13 cellular contexts compared by ENCODE assay signal in the genomic region with DNA sequence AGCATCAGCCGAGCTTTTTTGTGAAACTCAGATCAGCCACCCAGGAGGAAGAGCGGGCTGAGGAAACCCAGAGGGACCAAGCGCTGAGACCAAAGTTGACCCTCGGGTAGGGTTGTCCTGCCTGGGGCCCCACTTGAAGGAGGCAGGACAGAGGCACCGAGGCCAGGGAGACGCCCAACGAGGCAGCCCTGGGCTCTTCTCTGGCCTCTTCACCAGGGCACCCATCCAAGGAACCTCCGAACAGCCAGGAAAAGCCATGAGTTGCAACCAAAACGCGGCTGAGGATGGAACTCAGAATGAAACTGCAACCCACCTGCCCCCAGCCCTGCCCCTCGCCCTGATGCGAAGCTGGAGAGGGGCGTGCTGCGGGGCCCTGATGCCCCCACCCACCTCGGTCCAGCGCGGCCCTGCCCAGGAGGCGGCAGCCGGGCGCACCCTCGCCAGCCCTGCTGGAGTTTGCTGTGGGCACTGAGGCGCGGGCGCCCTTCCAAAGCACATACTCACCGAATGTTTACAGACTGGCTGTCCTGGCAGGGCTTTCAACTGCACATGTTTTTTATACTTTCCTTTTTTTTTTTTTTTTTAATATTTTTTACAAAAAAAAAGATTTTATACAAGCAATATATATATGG. TPM values are rescaled to one million over a fixed set of nuclear protein-coding genes. Genes with fewer than 3 reads are reported as not detected.
A peak's percentile ranks its signal among the peaks of the same experiment; 100 is the strongest.
DNase-seq lines count a peak whose midpoint lies in the region; ATAC-seq and TF ChIP-seq lines count a peak whose summit lies in the region.
"Had no signal": no experiment of that assay in that cellular context is flagged by ENCODE, and none has a peak within 500 bp of the region (broad histone marks: within the 10 kb centered on the region; RNA-seq: fewer than 3 reads in every experiment).

No MANE protein-coding gene starts in this region.

- H3K4me1 ChIP-seq in DOHH2 (ENCODE audit: control insufficient read depth, low read length) = peaks cover 88% of the 10 kb centered on the region
- H3K4me1 ChIP-seq in fibroblast of lung (ENCODE audit: control insufficient read depth, extremely low read depth, insufficient read depth, low read length) = no peaks in the 10 kb centered on the region
- peaks cover 28 to 30% of the 10 kb centered on the region in 2 donors for H3K4me1 ChIP-seq in gastrocnemius medialis

- DNase-seq in NCI-H446 (lab: John Stamatoyannopoulos, UW) (peak; percentile 9 to 54), fibroblast of lung (ENCODE audit: low read depth in 2 of 2) (no peak), gastrocnemius medialis (no peak), SIG-M5 (lab: John Stamatoyannopoulos, UW) (no peak), GM10248 (ENCODE audit: extremely low spot score) (no peak)
- DNase-seq in activated T-helper 1 cell treated with anti-CD3 and anti-CD28 coated beads, Interleukin-12 subunit alpha, Interleukin-12 subunit beta, Interleukin-2, Interleukin-4 antibody, amounts not matched to agents 30 ng/mL and 10 ng/mL and 1 ng/mL, durations not matched to agents 14 hours and 24 hours and 36 hours (ENCODE audit: low spot score) = no peak
- DNase-seq: activated CD4-positive, alpha-beta T cell treated with anti-CD3 and anti-CD28 coated beads for 1 hour; brain microvascular endothelial cell; NCI-H510A had no signal

- intact Hi-C loops in gastrocnemius medialis (cut with DNase I; ENCODE audit: low total_unique reads) = no loop called here
- intact Hi-C loops in activated T-helper 1 cell treated with anti-CD3 and anti-CD28 coated beads, Interleukin-12 subunit alpha, Interleukin-12 subunit beta, Interleukin-2, Interleukin-4 antibody, amounts not matched to agents 30 ng/mL and 10 ng/mL and 1 ng/mL, durations not matched to agents 14 hours and 24 hours and 36 hours (cut with micrococcal nuclease) = no loop called here

- no peak overlapping the region for H3K4me3 Mint-ChIP-seq in activated T-helper 1 cell treated with anti-CD3 and anti-CD28 coated beads, Interleukin-12 subunit alpha, Interleukin-12 subunit beta, Interleukin-2, Interleukin-4 antibody, amounts not matched to agents 30 ng/mL and 10 ng/mL and 1 ng/mL, durations not matched to agents 14 hours and 24 hours and 36 hours

- H3K27me3 Mint-ChIP-seq in activated T-helper 1 cell treated with anti-CD3 and anti-CD28 coated beads, Interleukin-12 subunit alpha, Interleukin-12 subunit beta, Interleukin-2, Interleukin-4 antibody, amounts not matched to agents 30 ng/mL and 10 ng/mL and 1 ng/mL, durations not matched to agents 14 hours and 24 hours and 36 hours (ENCODE audit: insufficient read depth) = no peaks in the 10 kb centered on the region

- peaks cover 3% of the 10 kb centered on the region for H3K36me3 Mint-ChIP-seq in activated T-helper 1 cell treated with anti-CD3 and anti-CD28 coated beads, Interleukin-12 subunit alpha, Interleukin-12 subunit beta, Interleukin-2, Interleukin-4 antibody, amounts not matched to agents 30 ng/mL and 10 ng/mL and 1 ng/mL, durations not matched to agents 14 hours and 24 hours and 36 hours (ENCODE audit: low read depth)

- H3K27ac ChIP-seq in DOHH2 (ENCODE audit: low read depth, low read length) (peak overlapping the region; percentile 78), fibroblast of lung (ENCODE audit: insufficient read depth, low read length) (no peak overlapping the region), gastrocnemius medialis (peak overlapping the region; percentile 24 to 87 (median 77))
- H3K27ac ChIP-seq: brain microvascular endothelial cell had no signal

- H4K20me1 ChIP-seq in DOHH2 (ENCODE audit: control insufficient read depth, insufficient read depth, low read depth, low read length) = no peaks in the 10 kb centered on the region
- H4K20me1 ChIP-seq in fibroblast of lung (ENCODE audit: control insufficient read depth, extremely low read depth, insufficient read depth, low read length) = no peaks in the 10 kb centered on the region

- CTCF ChIA-PET in GM10248 (lab: Yijun Ruan, JAX) = interaction anchor here (1.0 to 1.8 kb wide), 4 partner anchors 8 to 19 kb away, joined by 3 to 9 read pairs (median 4); no protein-coding TSS in a partner anchor

- no peaks in the 10 kb centered on the region for H3K9me2 ChIP-seq in DOHH2 (replicated peaks; ENCODE audit: control insufficient read depth, low read length)

- ATAC-seq in gastrocnemius medialis (no peak), HG02970 (IDR thresholded peaks at IDR 0.05; ENCODE audit: low FRiP score, unreplicated experiment) (no peak)

- no peaks in the 10 kb centered on the region for H3K9me3 ChIP-seq in DOHH2 (ENCODE audit: control insufficient read depth, insufficient read depth, low read length)
- H3K9me3 ChIP-seq in fibroblast of lung (ENCODE audit: control insufficient read depth, insufficient read depth, low read depth, low read length) = no peaks in the 10 kb centered on the region
- no peaks in the 10 kb centered on the region for H3K9me3 ChIP-seq in gastrocnemius medialis

- in situ Hi-C loops in gastrocnemius medialis (cut with MboI; ENCODE audit: low sequenced_read_pairs in 4 of 4) = no loop called here

- no peak overlapping the region for H2AFZ ChIP-seq in fibroblast of lung (ENCODE audit: low read length)

- H3K9me3 Mint-ChIP-seq in activated T-helper 1 cell treated with anti-CD3 and anti-CD28 coated beads, Interleukin-12 subunit alpha, Interleukin-12 subunit beta, Interleukin-2, Interleukin-4 antibody, amounts not matched to agents 30 ng/mL and 10 ng/mL and 1 ng/mL, durations not matched to agents 14 hours and 24 hours and 36 hours = no peaks in the 10 kb centered on the region

- H3K79me2 ChIP-seq in DOHH2 (ENCODE audit: control insufficient read depth, low read length) (no peaks in the 10 kb centered on the region), fibroblast of lung (ENCODE audit: control insufficient read depth, insufficient read depth, low read length) (no peaks in the 10 kb centered on the region)

- H3K4me3 ChIP-seq in DOHH2 (ENCODE audit: low read length) (peak overlapping the region; percentile 61), fibroblast of lung (replicated peaks in 1 of 4; ENCODE audit: control extremely low read depth in 1 of 4, insufficient read depth in 1 of 4, low read depth in 3 of 4, low read length in 4 of 4) (no peak overlapping the region), gastrocnemius medialis (no peak overlapping the region)
- H3K4me3 ChIP-seq: smooth muscle cell had no signal

- no peaks in the 10 kb centered on the region for H3K27me3 ChIP-seq in DOHH2 (ENCODE audit: control insufficient read depth, low read length)
- H3K27me3 ChIP-seq in fibroblast of lung (ENCODE audit: control insufficient read depth, insufficient read depth, low read length) = no peaks in the 10 kb centered on the region
- no peaks in the 10 kb centered on the region for H3K27me3 ChIP-seq in gastrocnemius medialis
- H3K27me3 ChIP-seq: brain microvascular endothelial cell had no signal

- H3K9ac ChIP-seq in fibroblast of lung (ENCODE audit: insufficient read depth, low read length) = no peak overlapping the region

- H3K4me1 Mint-ChIP-seq in activated T-helper 1 cell treated with anti-CD3 and anti-CD28 coated beads, Interleukin-12 subunit alpha, Interleukin-12 subunit beta, Interleukin-2, Interleukin-4 antibody, amounts not matched to agents 30 ng/mL and 10 ng/mL and 1 ng/mL, durations not matched to agents 14 hours and 24 hours and 36 hours (ENCODE audit: low read depth) = peaks cover 12% of the 10 kb centered on the region

- POLR2A ChIA-PET in GM10248 (lab: Yijun Ruan, JAX) = no interaction called here

- no peak overlapping the region for H3K27ac Mint-ChIP-seq in activated T-helper 1 cell treated with anti-CD3 and anti-CD28 coated beads, Interleukin-12 subunit alpha, Interleukin-12 subunit beta, Interleukin-2, Interleukin-4 antibody, amounts not matched to agents 30 ng/mL and 10 ng/mL and 1 ng/mL, durations not matched to agents 14 hours and 24 hours and 36 hours

- TF ChIP-seq CTCF in DOHH2 (IDR thresholded peaks at IDR 0.05; ENCODE audit: low read depth, low read length, poor library complexity, severe bottlenecking) (no peak), fibroblast of lung (conservative IDR thresholded peaks at IDR 0.05 in 1 of 2, IDR thresholded peaks at IDR 0.05 in 1 of 2; ENCODE audit: low read depth in 1 of 2, low read length in 2 of 2) (no peak), gastrocnemius medialis (IDR thresholded peaks at IDR 0.05 in 4 of 5, conservative IDR thresholded peaks at IDR 0.05 in 1 of 5) (no peak), GM10248 (IDR thresholded peaks at IDR 0.05; ENCODE audit: control extremely low read depth, extremely low read depth, low read depth, missing control alignments) (no peak)

- TF ChIP-seq POLR2A in gastrocnemius medialis (IDR thresholded peaks at IDR 0.05) = no peak

- H3F3A ChIP-seq in DOHH2 (ENCODE audit: control insufficient read depth, insufficient read depth) = peaks cover 17% of the 10 kb centered on the region

- H3K36me3 ChIP-seq in DOHH2 (ENCODE audit: control insufficient read depth, low read length) (peaks cover 11% of the 10 kb centered on the region), fibroblast of lung (ENCODE audit: control insufficient read depth, insufficient read depth, low read length) (peaks cover 20% of the 10 kb centered on the region), gastrocnemius medialis (peaks cover 0 to 46% of the 10 kb centered on the region in 2 donors)

- H3K4me2 ChIP-seq in DOHH2 (ENCODE audit: low read length) (peak overlapping the region; percentile 67), fibroblast of lung (ENCODE audit: extremely low read depth, insufficient read depth, low read length) (peak overlapping the region; percentile 44)
- H3K4me2 ChIP-seq: smooth muscle cell had no signal

RNA-seq across cellular contexts. Expression of a gene that starts 41.9 kb away (rescaled TPM):
- 86.3 and 95.3 TPM in 2 replicates for total RNA-seq in fibroblast of lung
- polyA plus RNA-seq in fibroblast of lung = 32.4 and 40.8 TPM in 2 replicates
- 34.5 and 39.1 TPM in 2 replicates for polyA plus RNA-seq in fibroblast of lung (2012)
- 8.0 and 9.8 TPM in 2 replicates for polyA minus RNA-seq in fibroblast of lung (ENCODE audit: low replicate concordance)
- 10 to 100 TPM; 17.3 to 80.2 (median 31.7) TPM for total RNA-seq in gastrocnemius medialis
- total RNA-seq in activated T-helper 1 cell treated with anti-CD3 and anti-CD28 coated beads, Interleukin-12 subunit alpha, Interleukin-12 subunit beta, Interleukin-2, Interleukin-4 antibody, amounts not matched to agents 30 ng/mL and 10 ng/mL and 1 ng/mL, durations not matched to agents 14 hours and 24 hours and 36 hours = 1.8 and 2.0 TPM in 2 replicates

RNA-seq across cellular contexts. Expression of a gene that starts 52.5 kb away (rescaled TPM):
- total RNA-seq in fibroblast of lung (0.50 and 0.51 TPM in 2 replicates), gastrocnemius medialis (1 to 10 TPM in 2 of 4 donors, under 1 TPM in 2; 0.36 to 5.2 (median 1.1) TPM)
- polyA plus RNA-seq in fibroblast of lung = 0.21 TPM in 1 of 2 replicates, not detected in the other
- 0.23 TPM in 1 of 2 replicates, not detected in the other for polyA plus RNA-seq in fibroblast of lung (2012)
- polyA minus RNA-seq in fibroblast of lung (ENCODE audit: low replicate concordance) = not detected in 2 replicates
- 213 and 214 TPM in 2 replicates for total RNA-seq in activated T-helper 1 cell treated with anti-CD3 and anti-CD28 coated beads, Interleukin-12 subunit alpha, Interleukin-12 subunit beta, Interleukin-2, Interleukin-4 antibody, amounts not matched to agents 30 ng/mL and 10 ng/mL and 1 ng/mL, durations not matched to agents 14 hours and 24 hours and 36 hours
- total RNA-seq: endothelial cell of umbilical vein, smooth muscle cell had no signal
- polyA plus RNA-seq: endothelial cell of umbilical vein, smooth muscle cell had no signal

Comparison
In these comparisons a context has a peak if more than half of its experiments do, and no peak if none do; other contexts are left out.
1. DNase-seq: peak in NCI-H446 (2 of 2); none in fibroblast of lung (0 of 2), gastrocnemius medialis (0 of 2), activated T-helper 1 cell treated with anti-CD3 and anti-CD28 coated beads, Interleukin-12 subunit alpha, Interleukin-12 subunit beta, Interleukin-2, Interleukin-4 antibody, amounts not matched to agents 30 ng/mL and 10 ng/mL and 1 ng/mL, durations not matched to agents 14 hours and 24 hours and 36 hours (single experiment), SIG-M5 (single experiment) and GM10248 (single experiment).
2. RNA of a gene that starts 52.5 kb away (total RNA-seq): 213 to 214 TPM in activated T-helper 1 cell treated with anti-CD3 and anti-CD28 coated beads, Interleukin-12 subunit alpha, Interleukin-12 subunit beta, Interleukin-2, Interleukin-4 antibody, amounts not matched to agents 30 ng/mL and 10 ng/mL and 1 ng/mL, durations not matched to agents 14 hours and 24 hours and 36 hours; 0.36 to 5.2 TPM in gastrocnemius medialis and 0.50 to 0.51 TPM in fibroblast of lung; every median in the first group is over 10 times any median in the second.